In the genomic region with DNA sequence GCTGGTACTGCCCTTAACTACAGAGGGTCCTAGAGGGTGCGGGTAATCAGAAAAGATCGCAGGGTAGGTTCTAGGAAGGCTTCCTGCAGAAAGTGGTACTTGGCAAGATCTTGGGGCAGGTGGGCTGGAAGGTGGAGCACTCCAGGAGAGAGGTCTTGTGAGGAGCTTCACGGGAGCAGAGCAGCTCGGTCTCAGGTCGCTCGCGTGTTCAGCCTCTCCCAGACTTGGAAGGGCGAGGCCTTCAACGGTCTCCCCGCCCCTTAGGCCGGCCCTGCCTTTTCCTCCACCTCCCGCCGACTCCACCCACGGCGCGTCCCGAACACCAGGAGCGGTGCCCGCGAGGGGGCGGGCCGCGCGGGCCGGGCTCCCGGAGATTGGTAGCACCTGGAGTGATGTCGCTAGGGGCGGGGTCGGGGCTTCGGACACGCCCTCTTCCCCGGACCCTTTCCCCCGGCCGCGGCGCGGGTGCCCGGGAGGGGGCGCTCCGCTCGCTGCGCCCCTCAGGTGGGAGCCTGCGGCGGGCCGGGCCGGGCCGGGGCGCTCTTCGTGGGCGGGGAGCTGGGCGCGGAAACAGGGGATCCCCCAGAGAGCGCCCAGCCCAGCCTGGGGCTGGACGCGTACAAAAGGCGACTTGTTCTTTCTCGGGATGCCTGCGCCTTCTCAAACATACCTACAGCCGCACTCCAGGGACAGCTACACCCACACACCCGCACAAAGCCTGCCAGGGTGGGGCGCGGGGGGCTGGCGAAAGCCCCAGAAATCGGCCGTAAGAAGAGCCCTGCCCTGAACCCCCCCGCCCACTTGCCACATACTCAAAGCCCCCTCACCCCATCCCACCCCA, we compare ENCODE assay signal across 1 cellular context.
TF ChIP-seq lines count a peak whose summit lies in the region.

No MANE protein-coding gene starts in this region.

TF ChIP-seq in HepG2, 621 proteins besides CTCF, POLR2A, EP300 and RAD21 (continued from another document and continues in another):
- TF ChIP-seq TEF (CRISPR knock-in tag; IDR thresholded peaks at IDR 0.05): no peak
- 0 out of 2 replicates have a peak, but pooled peaks have one; percentile 34 for TF ChIP-seq RNF2 (conservative IDR thresholded peaks at IDR 0.05; ENCODE audit: low read depth)
- no peak for TF ChIP-seq ZBTB1 (CRISPR knock-in tag; IDR thresholded peaks at IDR 0.05; ENCODE audit: borderline replicate concordance)
- TF ChIP-seq ZNF3 (CRISPR knock-in tag; IDR thresholded peaks at IDR 0.05): no peak
- no peak for TF ChIP-seq NFIB (CRISPR knock-in tag; IDR thresholded peaks at IDR 0.05; ENCODE audit: borderline replicate concordance)
- no peak for TF ChIP-seq ZNF513 (CRISPR knock-in tag; conservative IDR thresholded peaks at IDR 0.05)
- TF ChIP-seq POLR2AphosphoS2 (IDR thresholded peaks at IDR 0.05; ENCODE audit: low read depth, low read length): no peak
- TF ChIP-seq CSRNP2 (CRISPR knock-in tag; conservative IDR thresholded peaks at IDR 0.05; ENCODE audit: low read depth): no peak
- TF ChIP-seq TGIF2 (CRISPR knock-in tag; IDR thresholded peaks at IDR 0.05): no peak
- TF ChIP-seq ZNF713 (CRISPR knock-in tag; IDR thresholded peaks at IDR 0.05): no peak
- TF ChIP-seq ELF3 (CRISPR knock-in tag; IDR thresholded peaks at IDR 0.05): 0 out of 2 replicates have a peak, but pooled peaks have one; percentile 29
- TF ChIP-seq NCOA1 (CRISPR knock-in tag; IDR thresholded peaks at IDR 0.05): 0 out of 2 replicates have a peak, but pooled peaks have one; percentile 57
- no peak for TF ChIP-seq ELF1 (CRISPR knock-in tag; IDR thresholded peaks at IDR 0.05)
- TF ChIP-seq MTF1 (CRISPR knock-in tag; IDR thresholded peaks at IDR 0.05): no peak
- TF ChIP-seq ZNF549 (CRISPR knock-in tag; IDR thresholded peaks at IDR 0.05): no peak
- no peak for TF ChIP-seq KIAA2018 (CRISPR knock-in tag; IDR thresholded peaks at IDR 0.05; ENCODE audit: borderline replicate concordance)
- TF ChIP-seq, protein P1, sequence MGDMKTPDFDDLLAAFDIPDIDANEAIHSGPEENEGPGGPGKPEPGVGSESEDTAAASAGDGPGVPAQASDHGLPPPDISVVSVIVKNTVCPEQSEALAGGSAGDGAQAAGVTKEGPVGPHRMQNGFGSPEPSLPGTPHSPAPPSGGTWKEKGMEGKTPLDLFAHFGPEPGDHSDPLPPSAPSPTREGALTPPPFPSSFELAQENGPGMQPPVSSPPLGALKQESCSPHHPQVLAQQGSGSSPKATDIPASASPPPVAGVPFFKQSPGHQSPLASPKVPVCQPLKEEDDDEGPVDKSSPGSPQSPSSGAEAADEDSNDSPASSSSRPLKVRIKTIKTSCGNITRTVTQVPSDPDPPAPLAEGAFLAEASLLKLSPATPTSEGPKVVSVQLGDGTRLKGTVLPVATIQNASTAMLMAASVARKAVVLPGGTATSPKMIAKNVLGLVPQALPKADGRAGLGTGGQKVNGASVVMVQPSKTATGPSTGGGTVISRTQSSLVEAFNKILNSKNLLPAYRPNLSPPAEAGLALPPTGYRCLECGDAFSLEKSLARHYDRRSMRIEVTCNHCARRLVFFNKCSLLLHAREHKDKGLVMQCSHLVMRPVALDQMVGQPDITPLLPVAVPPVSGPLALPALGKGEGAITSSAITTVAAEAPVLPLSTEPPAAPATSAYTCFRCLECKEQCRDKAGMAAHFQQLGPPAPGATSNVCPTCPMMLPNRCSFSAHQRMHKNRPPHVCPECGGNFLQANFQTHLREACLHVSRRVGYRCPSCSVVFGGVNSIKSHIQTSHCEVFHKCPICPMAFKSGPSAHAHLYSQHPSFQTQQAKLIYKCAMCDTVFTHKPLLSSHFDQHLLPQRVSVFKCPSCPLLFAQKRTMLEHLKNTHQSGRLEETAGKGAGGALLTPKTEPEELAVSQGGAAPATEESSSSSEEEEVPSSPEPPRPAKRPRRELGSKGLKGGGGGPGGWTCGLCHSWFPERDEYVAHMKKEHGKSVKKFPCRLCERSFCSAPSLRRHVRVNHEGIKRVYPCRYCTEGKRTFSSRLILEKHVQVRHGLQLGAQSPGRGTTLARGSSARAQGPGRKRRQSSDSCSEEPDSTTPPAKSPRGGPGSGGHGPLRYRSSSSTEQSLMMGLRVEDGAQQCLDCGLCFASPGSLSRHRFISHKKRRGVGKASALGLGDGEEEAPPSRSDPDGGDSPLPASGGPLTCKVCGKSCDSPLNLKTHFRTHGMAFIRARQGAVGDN (CRISPR knock-in tag; IDR thresholded peaks at IDR 0.05): peak; percentile 87
- no peak for TF ChIP-seq ATF6 (CRISPR knock-in tag; conservative IDR thresholded peaks at IDR 0.05)
- TF ChIP-seq XRCC5 (optimal IDR thresholded peaks at IDR 0.05; ENCODE audit: low read length): peak; percentile 80
- TF ChIP-seq ZNF263 (CRISPR knock-in tag; IDR thresholded peaks at IDR 0.05): peak; percentile 82
- TF ChIP-seq, protein P2, sequence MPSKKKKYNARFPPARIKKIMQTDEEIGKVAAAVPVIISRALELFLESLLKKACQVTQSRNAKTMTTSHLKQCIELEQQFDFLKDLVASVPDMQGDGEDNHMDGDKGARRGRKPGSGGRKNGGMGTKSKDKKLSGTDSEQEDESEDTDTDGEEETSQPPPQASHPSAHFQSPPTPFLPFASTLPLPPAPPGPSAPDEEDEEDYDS (CRISPR knock-in tag; IDR thresholded peaks at IDR 0.05): peak; percentile 81
- TF ChIP-seq CENPT (CRISPR knock-in tag; IDR thresholded peaks at IDR 0.05; ENCODE audit: low read depth): no peak
- no peak for TF ChIP-seq SP1 (IDR thresholded peaks at IDR 0.05)
- peak; percentile 64 for TF ChIP-seq SP1 (CRISPR knock-in tag; IDR thresholded peaks at IDR 0.05)
- no peak for TF ChIP-seq FUBP1 (CRISPR knock-in tag; IDR thresholded peaks at IDR 0.05; ENCODE audit: borderline replicate concordance)
- no peak for TF ChIP-seq ZNF703 (CRISPR knock-in tag; IDR thresholded peaks at IDR 0.05; ENCODE audit: borderline replicate concordance)
- no peak for TF ChIP-seq KLF15 (CRISPR knock-in tag; IDR thresholded peaks at IDR 0.05; ENCODE audit: borderline replicate concordance)
- no peak for TF ChIP-seq ZNF777 (CRISPR knock-in tag; IDR thresholded peaks at IDR 0.05)
- TF ChIP-seq ZNF891 (CRISPR knock-in tag; IDR thresholded peaks at IDR 0.05): no peak
- no peak for TF ChIP-seq FOXJ3 (CRISPR knock-in tag; IDR thresholded peaks at IDR 0.05; ENCODE audit: borderline replicate concordance)
- 0 out of 2 replicates have a peak, but pooled peaks have one; percentile 23 for TF ChIP-seq POGZ (CRISPR knock-in tag; IDR thresholded peaks at IDR 0.05)
- TF ChIP-seq FLYWCH1 (CRISPR knock-in tag; IDR thresholded peaks at IDR 0.05): no peak
- TF ChIP-seq JUNB (CRISPR knock-in tag; IDR thresholded peaks at IDR 0.05; ENCODE audit: borderline replicate concordance): no peak
- TF ChIP-seq ZNF562 (CRISPR knock-in tag; IDR thresholded peaks at IDR 0.05; ENCODE audit: borderline replicate concordance): no peak
- no peak for TF ChIP-seq TBL1XR1 (IDR thresholded peaks at IDR 0.05; ENCODE audit: borderline replicate concordance, low read length, partially characterized antibody)
- TF ChIP-seq ZNF143 (CRISPR knock-in tag; IDR thresholded peaks at IDR 0.05): no peak
- TF ChIP-seq RBFOX2 (IDR thresholded peaks at IDR 0.05; ENCODE audit: low read depth, low read length): peak; percentile 67
